21 cellular contexts compared by ENCODE assay signal in genomic region chr21:36641886-36642285, GRCh38. TPM values are rescaled to one million over a fixed set of nuclear protein-coding genes. Genes with fewer than 3 reads are reported as not detected.
A peak's percentile ranks its signal among the peaks of the same experiment; 100 is the strongest.
DNase-seq lines count a peak whose midpoint lies in the region; ATAC-seq and TF ChIP-seq lines count a peak whose summit lies in the region.
"Had no signal": no experiment of that assay in that cellular context is flagged by ENCODE, and none has a peak within 500 bp of the region (broad histone marks: within the 10 kb centered on the region; RNA-seq: fewer than 3 reads in every experiment).

No MANE protein-coding gene starts in this region.

- peaks cover 0 to 12% (median under 1%) of the 10 kb centered on the region in 11 experiments; a peak in 4 of 22 replicates for H3K36me3 ChIP-seq in BLaER1 treated with 17β-estradiol and CSF1 and Interleukin-3, amounts not matched to agents 10 nM and 100 nM
- no peaks in the 10 kb centered on the region for H3K36me3 ChIP-seq in upper lobe of right lung

- DNase-seq in activated naive CD8-positive, alpha-beta T cell treated with anti-CD3 and anti-CD28 coated beads, Interleukin-2, amount 50 U/mL, for 24 hours: no peak
- DNase-seq in activated naive CD8-positive, alpha-beta T cell treated with anti-CD3 and anti-CD28 coated beads for 36 hours: no peak
- DNase-seq in islet precursor cell: peak; percentile 37
- DNase-seq in upper lobe of right lung: no peak
- DNase-seq: C1 segment of cervical spinal cord; CD4-positive, CD25-positive, alpha-beta regulatory T cell; CD8-positive, alpha-beta memory T cell; COR-L47; DMS 273 treated with DMSO at 0.1 percent for 48 hours; DMS53; DND-41; EL; GM23248; HCEC 1CT; IMR-90 had no signal

- no peaks in the 10 kb centered on the region for H4K20me1 ChIP-seq in BLaER1 treated with 17β-estradiol and CSF1 and Interleukin-3, amounts not matched to agents 10 nM and 100 nM

- H3K36me3 Mint-ChIP-seq in activated naive CD8-positive, alpha-beta T cell treated with anti-CD3 and anti-CD28 coated beads, Interleukin-2, amount 50 U/mL, for 24 hours (ENCODE audit: low read depth): no peaks in the 10 kb centered on the region
- no peaks in the 10 kb centered on the region for H3K36me3 Mint-ChIP-seq in activated naive CD8-positive, alpha-beta T cell treated with anti-CD3 and anti-CD28 coated beads for 36 hours
- H3K36me3 Mint-ChIP-seq: CD4-positive, CD25-positive, alpha-beta regulatory T cell; CD8-positive, alpha-beta memory T cell had no signal

- intact Hi-C loops in upper lobe of right lung (cut with DNase I): no loop called here

- H3K27ac Mint-ChIP-seq in activated naive CD8-positive, alpha-beta T cell treated with anti-CD3 and anti-CD28 coated beads, Interleukin-2, amount 50 U/mL, for 24 hours: no peak overlapping the region
- H3K27ac Mint-ChIP-seq in activated naive CD8-positive, alpha-beta T cell treated with anti-CD3 and anti-CD28 coated beads for 36 hours: no peak overlapping the region
- H3K27ac Mint-ChIP-seq: CD4-positive, CD25-positive, alpha-beta regulatory T cell; CD8-positive, alpha-beta memory T cell had no signal

- TF ChIP-seq CTCF in upper lobe of right lung (IDR thresholded peaks at IDR 0.05): no peak

- H3K4me2 ChIP-seq in BLaER1 treated with 17β-estradiol and CSF1 and Interleukin-3, amounts not matched to agents 10 nM and 100 nM: peak overlapping the region in 9 of 11 experiments; percentile 78 to 94 (median 86); a peak in 14 of 22 replicates
- H3K4me2 ChIP-seq: A549 had no signal

- H3K9me3 ChIP-seq in BLaER1 treated with 17β-estradiol and CSF1 and Interleukin-3, amounts not matched to agents 10 nM and 100 nM (replicated peaks in 1 of 11): peaks cover 11 to 36% (median 22%) of the 10 kb centered on the region in 11 experiments
- H3K9me3 ChIP-seq in upper lobe of right lung: peaks cover under 1% of the 10 kb centered on the region
- H3K9me3 ChIP-seq: A549 had no signal

- H3K9ac ChIP-seq in BLaER1 treated with 17β-estradiol and CSF1 and Interleukin-3, amounts not matched to agents 10 nM and 100 nM: no peak overlapping the region
- H3K9ac ChIP-seq: GM23248 had no signal

- H3K4me3 ChIP-seq in BLaER1 treated with 17β-estradiol and CSF1 and Interleukin-3, amounts not matched to agents 10 nM and 100 nM: no peak overlapping the region
- H3K4me3 ChIP-seq in upper lobe of right lung: no peak overlapping the region
- H3K4me3 ChIP-seq: A549, GM12878, GM23248 had no signal

- no peaks in the 10 kb centered on the region for H3K27me3 Mint-ChIP-seq in activated naive CD8-positive, alpha-beta T cell treated with anti-CD3 and anti-CD28 coated beads, Interleukin-2, amount 50 U/mL, for 24 hours
- peaks cover 2% of the 10 kb centered on the region for H3K27me3 Mint-ChIP-seq in activated naive CD8-positive, alpha-beta T cell treated with anti-CD3 and anti-CD28 coated beads for 36 hours

- no peaks in the 10 kb centered on the region for H3K27me3 ChIP-seq in BLaER1 treated with 17β-estradiol and CSF1 and Interleukin-3, amounts not matched to agents 10 nM and 100 nM
- H3K27me3 ChIP-seq in upper lobe of right lung: no peaks in the 10 kb centered on the region

- H3K4me3 Mint-ChIP-seq in activated naive CD8-positive, alpha-beta T cell treated with anti-CD3 and anti-CD28 coated beads, Interleukin-2, amount 50 U/mL, for 24 hours: no peak overlapping the region
- H3K4me3 Mint-ChIP-seq in activated naive CD8-positive, alpha-beta T cell treated with anti-CD3 and anti-CD28 coated beads for 36 hours: no peak overlapping the region
- H3K4me3 Mint-ChIP-seq: CD4-positive, CD25-positive, alpha-beta regulatory T cell; CD8-positive, alpha-beta memory T cell had no signal

- peaks cover 14% of the 10 kb centered on the region for H3K9me3 Mint-ChIP-seq in activated naive CD8-positive, alpha-beta T cell treated with anti-CD3 and anti-CD28 coated beads, Interleukin-2, amount 50 U/mL, for 24 hours
- peaks cover 3% of the 10 kb centered on the region for H3K9me3 Mint-ChIP-seq in activated naive CD8-positive, alpha-beta T cell treated with anti-CD3 and anti-CD28 coated beads for 36 hours

- no peak overlapping the region for H3K27ac ChIP-seq in BLaER1 treated with 17β-estradiol and CSF1 and Interleukin-3, amounts not matched to agents 10 nM and 100 nM
- H3K27ac ChIP-seq in upper lobe of right lung: no peak overlapping the region
- H3K27ac ChIP-seq: 22Rv1, A549, GM23248 had no signal

- peak; percentile 15 for ATAC-seq in activated naive CD8-positive, alpha-beta T cell treated with anti-CD3 and anti-CD28 coated beads, Interleukin-2, amount 50 U/mL, for 24 hours
- ATAC-seq in upper lobe of right lung (peak; percentile 29), HG02642 (IDR thresholded peaks at IDR 0.05; ENCODE audit: poor library complexity, unreplicated experiment) (no peak), HG02973 (IDR thresholded peaks at IDR 0.05; ENCODE audit: unreplicated experiment) (no peak)
- ATAC-seq: A549, GM12878 had no signal

- H3K4me1 Mint-ChIP-seq in activated naive CD8-positive, alpha-beta T cell treated with anti-CD3 and anti-CD28 coated beads, Interleukin-2, amount 50 U/mL, for 24 hours: peaks cover 1% of the 10 kb centered on the region
- peaks cover 3% of the 10 kb centered on the region for H3K4me1 Mint-ChIP-seq in activated naive CD8-positive, alpha-beta T cell treated with anti-CD3 and anti-CD28 coated beads for 36 hours
- H3K4me1 Mint-ChIP-seq: CD4-positive, CD25-positive, alpha-beta regulatory T cell; CD8-positive, alpha-beta memory T cell had no signal

- peaks cover 28 to 48% (median 38%) of the 10 kb centered on the region in 10 experiments for H3K4me1 ChIP-seq in BLaER1 treated with 17β-estradiol and CSF1 and Interleukin-3, amounts not matched to agents 10 nM and 100 nM
- H3K4me1 ChIP-seq in upper lobe of right lung: no peaks in the 10 kb centered on the region
- H3K4me1 ChIP-seq: A549 had no signal

RNA-seq across cellular contexts. Expression of gene SIM2, which starts 57.0 kb away (rescaled TPM):
- not detected for total RNA-seq in activated naive CD8-positive, alpha-beta T cell treated with anti-CD3 and anti-CD28 coated beads for 36 hours
- not detected for total RNA-seq in upper lobe of right lung
- total RNA-seq: CD4-positive, CD25-positive, alpha-beta regulatory T cell; CD8-positive, alpha-beta memory T cell; GM23248 had no signal

Comparison
In these comparisons a context has a peak if more than half of its experiments do, and no peak if none do; other contexts are left out.
1. ATAC-seq: peak in activated naive CD8-positive, alpha-beta T cell treated with anti-CD3 and anti-CD28 coated beads, Interleukin-2, amount 50 U/mL, for 24 hours (single experiment) and upper lobe of right lung (single experiment); none in HG02642 (single experiment) and HG02973 (single experiment).